9 cellular contexts compared by ENCODE assay signal in genomic region chr10:59088912-59089573, GRCh38.
"Had no signal": no experiment of that assay in that cellular context is flagged by ENCODE, and none has a peak within 500 bp of the region (broad histone marks: within the 10 kb centered on the region; RNA-seq: fewer than 3 reads in every experiment).

No MANE protein-coding gene starts in this region.

- H3K27ac Mint-ChIP-seq: HFFc6, IgD-negative memory B cell had no signal

- ATAC-seq: HCT116 had no signal

- DNase-seq: GM23248, GOT3, H7, HFFc6, KG1 had no signal

- H3K4me1 Mint-ChIP-seq: IgD-negative memory B cell had no signal

- H3K36me3 Mint-ChIP-seq: IgD-negative memory B cell had no signal

- H3K4me3 ChIP-seq: GM23248, HAP-1 had no signal

- H3K4me3 Mint-ChIP-seq: HFFc6, IgD-negative memory B cell had no signal

- H3K36me3 ChIP-seq: HAP-1 had no signal

- H3K27ac ChIP-seq: GM23248, HL-60 had no signal

- H3K9me3 ChIP-seq: HAP-1 had no signal

- H3K4me1 ChIP-seq: HAP-1 had no signal

- H3K9me3 Mint-ChIP-seq: HFFc6 had no signal

- H3K9ac ChIP-seq: GM23248 had no signal

- H2AFZ ChIP-seq: GM23248 had no signal
